28 cellular contexts compared by ENCODE assay signal in genomic region chr9:36126016-36126786, GRCh38. TPM values are rescaled to one million over a fixed set of nuclear protein-coding genes. Genes with fewer than 3 reads are reported as not detected.
A peak's percentile ranks its signal among the peaks of the same experiment; 100 is the strongest.
DNase-seq lines count a peak whose midpoint lies in the region; ATAC-seq, FAIRE-seq and TF ChIP-seq lines count a peak whose summit lies in the region.
"Had no signal": no experiment of that assay in that cellular context is flagged by ENCODE, and none has a peak within 500 bp of the region (broad histone marks: within the 10 kb centered on the region; RNA-seq: fewer than 3 reads in every experiment).

No MANE protein-coding gene starts in this region.

- H3K4me2 ChIP-seq in GM23338, result no peak overlapping the region

- peaks cover 2% of the 10 kb centered on the region for H3K27me3 Mint-ChIP-seq in GM23338 (ENCODE audit: insufficient read depth, low read depth, poor library complexity)
- H3K27me3 Mint-ChIP-seq in T-helper 17 cell, result no peaks in the 10 kb centered on the region
- no peaks in the 10 kb centered on the region for H3K27me3 Mint-ChIP-seq in activated CD4-positive, alpha-beta T cell treated with anti-CD3 and anti-CD28 coated beads, Interleukin-2, amount 10 ng/mL, durations not matched to agents 7 days and 5 days
- H3K27me3 Mint-ChIP-seq: activated T-cell treated with anti-CD3 and anti-CD28 coated beads, Interleukin-2, amount 50 U/mL, for 24 hours; CD4-positive, alpha-beta T cell; effector memory CD8-positive, alpha-beta T cell; naive B cell had no signal

- ATAC-seq in GM23338 (peak; percentile 64), T-helper 17 cell (no peak), HG03175 (IDR thresholded peaks at IDR 0.05; ENCODE audit: unreplicated experiment) (no peak)
- ATAC-seq: effector memory CD8-positive, alpha-beta T cell; left lobe of liver had no signal

- H3K9me2 ChIP-seq in GM23338 (ENCODE audit: insufficient read depth), result no peaks in the 10 kb centered on the region

- H3K9me3 Mint-ChIP-seq in GM23338, result no peaks in the 10 kb centered on the region
- H3K9me3 Mint-ChIP-seq in activated CD4-positive, alpha-beta T cell treated with anti-CD3 and anti-CD28 coated beads, Interleukin-2, amount 10 ng/mL, durations not matched to agents 7 days and 5 days, result no peaks in the 10 kb centered on the region
- H3K9me3 Mint-ChIP-seq: activated T-cell treated with anti-CD3 and anti-CD28 coated beads, Interleukin-2, amount 50 U/mL, for 24 hours; CD4-positive, alpha-beta T cell; effector memory CD8-positive, alpha-beta T cell; naive B cell had no signal

- no peak for TF ChIP-seq POLR2A in H54 (IDR thresholded peaks at IDR 0.05; ENCODE audit: low read depth, low read length)

- H3K27ac ChIP-seq in GM23338 (ENCODE audit: low read depth), result no peak overlapping the region
- H3K27ac ChIP-seq: cardiac muscle cell, coronary artery, GM23248, sigmoid colon had no signal

- H3K9me3 ChIP-seq in T-helper 17 cell (ENCODE audit: control insufficient read depth, low read length, poor library complexity, severe bottlenecking), result no peaks in the 10 kb centered on the region
- H3K9me3 ChIP-seq: sigmoid colon had no signal

- CTCF ChIA-PET in activated CD4-positive, alpha-beta T cell treated with anti-CD3 and anti-CD28 coated beads, Interleukin-2, amount 10 ng/mL, durations not matched to agents 7 days and 5 days (lab: Charles Lee), result interaction anchor here (1.1 to 1.3 kb wide), 2 partner anchors 9 to 37 kb away, joined by 3 read pairs; no protein-coding TSS in a partner anchor

- 0 out of 4 replicates have a peak, but pooled peaks of 1 of the 2 experiments have one; percentile 7 for TF ChIP-seq CTCF in GM23338 (conservative IDR thresholded peaks at IDR 0.05; ENCODE audit: low read depth in 2 of 2)

- H3F3A ChIP-seq in GM23338 (replicated peaks; ENCODE audit: low read depth), result no peaks in the 10 kb centered on the region

- H3K27me3 ChIP-seq in GM23338 (ENCODE audit: insufficient read depth), result peaks cover 2% of the 10 kb centered on the region; the same call in 1 of the 2 replicates
- H3K27me3 ChIP-seq: cardiac muscle cell, sigmoid colon had no signal

- H3K27ac Mint-ChIP-seq in GM23338, result no peak overlapping the region; the same call in 1 of the 2 replicates
- H3K27ac Mint-ChIP-seq in T-helper 17 cell, result peak overlapping the region; percentile 37
- H3K27ac Mint-ChIP-seq in activated CD4-positive, alpha-beta T cell treated with anti-CD3 and anti-CD28 coated beads, Interleukin-2, amount 10 ng/mL, durations not matched to agents 7 days and 5 days, result no peak overlapping the region
- H3K27ac Mint-ChIP-seq: activated T-cell treated with anti-CD3 and anti-CD28 coated beads, Interleukin-2, amount 50 U/mL, for 24 hours; CD4-positive, alpha-beta T cell had no signal

- no peaks in the 10 kb centered on the region for H4K20me1 ChIP-seq in GM23338 (replicated peaks; ENCODE audit: insufficient read depth)

- H3K4me1 Mint-ChIP-seq in GM23338, result no peaks in the 10 kb centered on the region; the same call in 1 of the 3 replicates
- peaks cover 27% of the 10 kb centered on the region for H3K4me1 Mint-ChIP-seq in T-helper 17 cell
- peaks cover 20% of the 10 kb centered on the region for H3K4me1 Mint-ChIP-seq in activated CD4-positive, alpha-beta T cell treated with anti-CD3 and anti-CD28 coated beads, Interleukin-2, amount 10 ng/mL, durations not matched to agents 7 days and 5 days

- POLR2A ChIA-PET in activated CD4-positive, alpha-beta T cell treated with anti-CD3 and anti-CD28 coated beads, Interleukin-2, amount 10 ng/mL, durations not matched to agents 7 days and 5 days (lab: Charles Lee), result no interaction called here

- no peaks in the 10 kb centered on the region for H3K36me3 Mint-ChIP-seq in GM23338 (ENCODE audit: low read depth)
- H3K36me3 Mint-ChIP-seq in T-helper 17 cell (ENCODE audit: low read depth), result peaks cover 4% of the 10 kb centered on the region
- H3K36me3 Mint-ChIP-seq in activated CD4-positive, alpha-beta T cell treated with anti-CD3 and anti-CD28 coated beads, Interleukin-2, amount 10 ng/mL, durations not matched to agents 7 days and 5 days (ENCODE audit: low read depth), result peaks cover 2% of the 10 kb centered on the region

- H3K4me3 Mint-ChIP-seq in GM23338 (no peak overlapping the region), T-helper 17 cell (no peak overlapping the region)
- H3K4me3 Mint-ChIP-seq in activated CD4-positive, alpha-beta T cell treated with anti-CD3 and anti-CD28 coated beads, Interleukin-2, amount 10 ng/mL, durations not matched to agents 7 days and 5 days, result no peak overlapping the region
- H3K4me3 Mint-ChIP-seq: activated T-cell treated with anti-CD3 and anti-CD28 coated beads, Interleukin-2, amount 50 U/mL, for 24 hours; CD4-positive, alpha-beta T cell; effector memory CD8-positive, alpha-beta T cell had no signal

- H3K4me3 ChIP-seq in GM23338, result no peak overlapping the region
- H3K4me3 ChIP-seq: cardiac muscle cell, coronary artery, GM23248, sigmoid colon had no signal

- no peaks in the 10 kb centered on the region for H3K79me2 ChIP-seq in GM23338 (replicated peaks; ENCODE audit: insufficient read depth)

- no peak overlapping the region for H2AFZ ChIP-seq in GM23338
- H2AFZ ChIP-seq: GM23248 had no signal

- FAIRE-seq in H54 (lab: Jason Lieb, UNC), result no peak
- FAIRE-seq: astrocyte had no signal

- DNase-seq in GM23338 (ENCODE audit: low spot score) (no peak), T-helper 17 cell (no peak), midbrain (lab: John Stamatoyannopoulos, UW) (peak; percentile 21), H54 (ENCODE audit: insufficient read length, low spot score) (no peak), SW 1271 (lab: John Stamatoyannopoulos, UW) (no peak)
- no peak for DNase-seq in activated CD4-positive, alpha-beta T cell treated with anti-CD3 and anti-CD28 coated beads, Interleukin-2, amount 10 ng/mL, durations not matched to agents 7 days and 5 days
- DNase-seq: activated CD4-positive, alpha-beta T cell treated with anti-CD3 and anti-CD28 coated beads, Interleukin-2, amount 50 U/mL, for 1 hour; activated gamma-delta T cell; activated T-cell treated with anti-CD3 and anti-CD28 coated beads, Interleukin-2, amount 50 U/mL, for 24 hours; CD4-positive, alpha-beta T cell; effector memory CD8-positive, alpha-beta T cell; GM23248; mesenchymal stem cell; MV-4-11; naive B cell; NCI-H146; NCI-H226; occipital lobe; SHP77 treated with DMSO at 0.1 percent for 48 hours; sigmoid colon; stimulated activated CD4-positive, alpha-beta T cell treated with anti-CD3 and anti-CD28 coated beads, Interleukin-4, amount 100 ng/mL, for 1 hour; T1000; trophoblast cell had no signal

- H3K4me1 ChIP-seq in GM23338 (ENCODE audit: insufficient read depth), result 0 out of 2 replicates have a peak, but pooled peaks cover 3% of the 10 kb centered on the region
- H3K4me1 ChIP-seq: sigmoid colon had no signal

- no peaks in the 10 kb centered on the region for H3K36me3 ChIP-seq in GM23338 (ENCODE audit: insufficient read depth)
- H3K36me3 ChIP-seq: cardiac muscle cell had no signal

TF ChIP-seq in GM23338, 12 proteins besides CTCF, POLR2A, EP300 and RAD21 (continues in another document):
- TF ChIP-seq JUNB (IDR thresholded peaks at IDR 0.05; ENCODE audit: unreplicated experiment) (no peak), ZNF331 (CRISPR knock-in tag; IDR thresholded peaks at IDR 0.05; ENCODE audit: low read depth) (no peak), EZH2phosphoT487 (IDR thresholded peaks at IDR 0.05; ENCODE audit: unreplicated experiment) (no peak)

RNA-seq across cellular contexts. Expression of gene GLIPR2, which starts 10.3 kb away (rescaled TPM):
- total RNA-seq in GM23338 (2014; rRNA removed; shearing (Covaris generic)), result 4.4 and 5.1 TPM in 2 replicates
- 5.7 and 7.0 TPM in 2 replicates for polyA plus RNA-seq in GM23338 (2016; fragmentation: Nextera tagmentation; extraction: Ambion mirVana)
- 10 to 100 TPM; 32.5 to 51.4 TPM for total RNA-seq in T-helper 17 cell
- total RNA-seq in activated CD4-positive, alpha-beta T cell treated with anti-CD3 and anti-CD28 coated beads, Interleukin-2, amount 10 ng/mL, durations not matched to agents 7 days and 5 days, result 10 to 100 TPM; 53.9 to 58.4 TPM

RNA-seq across cellular contexts. Expression of gene CCIN, which starts 43.0 kb away (rescaled TPM):
- total RNA-seq in GM23338 (2014; rRNA removed; shearing (Covaris generic)), result 0.14 TPM in 1 of 2 replicates, not detected in the other
- polyA plus RNA-seq in GM23338 (2016; fragmentation: Nextera tagmentation; extraction: Ambion mirVana), result not detected in 2 replicates
- 1 to 10 TPM in 1 of 2 donors, under 1 TPM in 1; 0.50 to 1.4 TPM for total RNA-seq in T-helper 17 cell
- total RNA-seq in activated CD4-positive, alpha-beta T cell treated with anti-CD3 and anti-CD28 coated beads, Interleukin-2, amount 10 ng/mL, durations not matched to agents 7 days and 5 days, result under 1 TPM in 1 of 2 experiments, not detected in 1; 0.17 TPM
- total RNA-seq: left lobe of liver, occipital lobe had no signal
- polyA plus RNA-seq: cardiac muscle cell had no signal
